ENCODE assay signal across 19 cellular contexts in the genomic region with DNA sequence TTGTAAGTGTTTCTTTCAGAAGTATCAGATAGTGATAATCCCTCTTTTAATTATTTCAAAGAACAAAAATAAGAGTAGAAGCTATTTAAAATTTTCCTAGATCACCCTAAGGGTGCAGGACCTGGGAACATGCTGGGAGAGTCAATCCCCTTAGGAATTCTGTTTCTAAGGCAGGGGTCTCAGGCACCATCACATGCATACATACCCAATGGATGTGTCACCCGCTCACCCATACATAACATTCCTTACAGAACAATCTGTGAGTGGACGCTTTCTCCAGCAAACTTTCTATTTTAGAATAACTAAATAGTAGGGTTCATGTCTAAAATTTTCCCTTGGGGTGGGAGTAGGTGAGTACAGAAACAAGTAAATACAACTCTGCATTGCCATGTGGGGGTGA. TPM values are rescaled to one million over a fixed set of nuclear protein-coding genes. Genes with fewer than 3 reads are reported as not detected.
DNase-seq lines count a peak whose midpoint lies in the region; ATAC-seq, FAIRE-seq and TF ChIP-seq lines count a peak whose summit lies in the region.
"Had no signal": no experiment of that assay in that cellular context is flagged by ENCODE, and none has a peak within 500 bp of the region (broad histone marks: within the 10 kb centered on the region; RNA-seq: fewer than 3 reads in every experiment).

No MANE protein-coding gene starts in this region.

- H3K36me3 ChIP-seq in HUES48 (ENCODE audit: control insufficient read depth, insufficient read depth, low read length), result peaks cover 3% of the 10 kb centered on the region; the same call in 1 of the 2 replicates
- peaks cover 20% of the 10 kb centered on the region for H3K36me3 ChIP-seq in endodermal cell (ENCODE audit: control insufficient read depth, insufficient read depth, low read length)
- peaks cover 13% of the 10 kb centered on the region for H3K36me3 ChIP-seq in mesodermal cell (ENCODE audit: control insufficient read depth, insufficient read depth, low read length)
- H3K36me3 ChIP-seq in small intestine (ENCODE audit: control insufficient read depth in 2 of 2, insufficient read depth in 2 of 2, low read length in 2 of 2), result no peaks in the 10 kb centered on the region

- H3K36me3 Mint-ChIP-seq in endodermal cell (ENCODE audit: low read depth) (peaks cover 33% of the 10 kb centered on the region), osteocyte (ENCODE audit: unreplicated experiment) (peaks cover 57% of the 10 kb centered on the region)
- H3K36me3 Mint-ChIP-seq: CD14-positive monocyte had no signal

- H3K4me1 ChIP-seq in HUES48 (ENCODE audit: control insufficient read depth, insufficient read depth, low read length) (peaks cover 23% of the 10 kb centered on the region), endodermal cell (ENCODE audit: control insufficient read depth, insufficient read depth, low read length) (no peaks in the 10 kb centered on the region), mesodermal cell (ENCODE audit: control insufficient read depth, insufficient read depth, low read length, poor library complexity, severe bottlenecking) (peaks cover 4% of the 10 kb centered on the region), small intestine (ENCODE audit: control insufficient read depth in 2 of 2, insufficient read depth in 1 of 2, low read depth in 1 of 2, low read length in 1 of 2) (no peaks in the 10 kb centered on the region)
- H3K4me1 ChIP-seq: SJCRH30 had no signal

- no peaks in the 10 kb centered on the region for H3K27me3 Mint-ChIP-seq in endodermal cell (ENCODE audit: insufficient read depth)
- H3K27me3 Mint-ChIP-seq in osteocyte (ENCODE audit: unreplicated experiment), result no peaks in the 10 kb centered on the region

- H3K4me3 Mint-ChIP-seq in endodermal cell, result no peak overlapping the region
- H3K4me3 Mint-ChIP-seq in osteocyte (ENCODE audit: unreplicated experiment), result no peak overlapping the region
- H3K4me3 Mint-ChIP-seq: CD14-positive monocyte had no signal

- TF ChIP-seq CTCF in endodermal cell (conservative IDR thresholded peaks at IDR 0.05), result no peak
- no peak for TF ChIP-seq CTCF in coronary artery (IDR thresholded peaks at IDR 0.05)
- TF ChIP-seq CTCF in osteocyte (IDR thresholded peaks at IDR 0.05), result no peak

- H3K9ac ChIP-seq in HUES48 (ENCODE audit: low read depth, low read length) (no peak overlapping the region), endodermal cell (ENCODE audit: extremely low read depth, low read length, poor library complexity, severe bottlenecking) (no peak overlapping the region)
- H3K9ac ChIP-seq: KMS-11 had no signal

- peak overlapping the region; percentile 48 for H3K27ac ChIP-seq in HUES48 (ENCODE audit: low read depth, low read length)
- no peak overlapping the region for H3K27ac ChIP-seq in endodermal cell (ENCODE audit: low read depth, low read length)
- peak overlapping the region; percentile 75 for H3K27ac ChIP-seq in mesodermal cell (ENCODE audit: low read depth, low read length, severe bottlenecking)
- H3K27ac ChIP-seq in coronary artery, result no peak overlapping the region
- H3K27ac ChIP-seq in small intestine (ENCODE audit: low read depth in 1 of 2, low read length in 1 of 2), result no peak overlapping the region
- H3K27ac ChIP-seq: KMS-11, PC-9, SJCRH30 had no signal

- H3K9me3 Mint-ChIP-seq in endodermal cell (no peaks in the 10 kb centered on the region), osteocyte (ENCODE audit: unreplicated experiment) (peaks cover 8% of the 10 kb centered on the region)

- H3K4me3 ChIP-seq in HUES48 (ENCODE audit: low read depth, low read length) (no peak overlapping the region), endodermal cell (ENCODE audit: low read length) (no peak overlapping the region), mesodermal cell (ENCODE audit: extremely low read depth, insufficient read depth, low read length, poor library complexity, severe bottlenecking) (no peak overlapping the region), coronary artery (no peak overlapping the region), small intestine (ENCODE audit: low read depth in 1 of 2, low read length in 2 of 2) (no peak overlapping the region)
- H3K4me3 ChIP-seq: PC-9, SJCRH30 had no signal

- H3K27me3 ChIP-seq in HUES48 (ENCODE audit: control insufficient read depth, insufficient read depth, low read length) (no peaks in the 10 kb centered on the region), endodermal cell (ENCODE audit: control insufficient read depth, insufficient read depth, low read length, poor library complexity, severe bottlenecking) (no peaks in the 10 kb centered on the region), small intestine (ENCODE audit: control insufficient read depth in 2 of 2, insufficient read depth in 2 of 2, low read length in 2 of 2) (no peaks in the 10 kb centered on the region)
- H3K27me3 ChIP-seq: SJCRH30 had no signal

- H3K4me1 Mint-ChIP-seq in endodermal cell, result peaks cover 7% of the 10 kb centered on the region
- peaks cover 45% of the 10 kb centered on the region for H3K4me1 Mint-ChIP-seq in osteocyte (ENCODE audit: unreplicated experiment)
- H3K4me1 Mint-ChIP-seq: CD14-positive monocyte had no signal

- DNase-seq in EH (ENCODE audit: low read depth) (peak; percentile 38), endodermal cell (no peak), coronary artery (ENCODE audit: low spot score) (no peak), small intestine (no peak), osteocyte (ENCODE audit: extremely low spot score, unreplicated experiment) (no peak)
- DNase-seq: DMS 273 treated with DMSO at 0.1 percent for 48 hours, NCI-H1092, NCI-H146, NCI-H2107, NCI-H2227 treated with DMSO at 0.1 percent for 48 hours, NCI-H524, PC-9, SJCRH30 had no signal

- FAIRE-seq in small intestine (lab: Jason Lieb, UNC), result no peak
- FAIRE-seq: GM19239 had no signal

- H3K9me3 ChIP-seq in HUES48 (ENCODE audit: control insufficient read depth, insufficient read depth, low read length) (no peaks in the 10 kb centered on the region), endodermal cell (ENCODE audit: control insufficient read depth, low read length) (no peaks in the 10 kb centered on the region), mesodermal cell (ENCODE audit: control insufficient read depth, low read length) (no peaks in the 10 kb centered on the region), small intestine (ENCODE audit: control insufficient read depth, low read depth) (no peaks in the 10 kb centered on the region)
- H3K9me3 ChIP-seq: SJCRH30 had no signal

- WGBS in endodermal cell (ENCODE audit: insufficient coverage in 1 of 2, insufficient read length in 1 of 2), 2 experiments, result 100% methylated on average over 1 of the region's 2 CpGs; no CpG with 5 or more reads in 1 of the 2 experiments
- WGBS in mesodermal cell (ENCODE audit: insufficient coverage in 2 of 2), 2 experiments, result no CpG with 5 or more reads among the region's 2 CpGs
- WGBS in small intestine, 3 donors, result 89 to 94% (median 89%) methylated on average over 2 of the region's 2 CpGs

- H3K27ac Mint-ChIP-seq in endodermal cell (peak overlapping the region; percentile 69), osteocyte (ENCODE audit: unreplicated experiment) (no peak overlapping the region)
- H3K27ac Mint-ChIP-seq: CD14-positive monocyte had no signal

- ATAC-seq in HG03159 (IDR thresholded peaks at IDR 0.05; ENCODE audit: unreplicated experiment), result no peak

RNA-seq across cellular contexts. Expression of a gene that starts 8.4 kb away (rescaled TPM):
- total RNA-seq in endodermal cell (1 to 10 TPM; 6.0 to 9.0 TPM), osteocyte (105 and 108 TPM in 2 replicates)
- polyA plus RNA-seq in endodermal cell (2013, experiment 1 of 2), result 3.1 TPM
- polyA plus RNA-seq in endodermal cell (2013, experiment 2 of 2), result 3.2 TPM
- 2.2 TPM for polyA plus RNA-seq in mesodermal cell (2013, experiment 1 of 2)
- polyA plus RNA-seq in mesodermal cell (2013, experiment 2 of 2), result 2.1 TPM
- polyA plus RNA-seq in small intestine, result 1 to 10 TPM in 1 of 3 donors, under 1 TPM in 1, not detected in 1; 0.27 to 1.3 TPM

Comparison
In these comparisons a context has a peak if more than half of its experiments do, and no peak if none do; other contexts are left out.
1. H3K27ac ChIP-seq: peak in HUES48 (single experiment) and mesodermal cell (single experiment); none in endodermal cell (single experiment), coronary artery (0 of 2) and small intestine (0 of 2).
2. RNA of a gene that starts 8.4 kb away (total RNA-seq): 105 to 108 TPM in osteocyte; 6.0 to 9.0 TPM in endodermal cell; every median in the first group is over 10 times any median in the second.